In the genomic region with DNA sequence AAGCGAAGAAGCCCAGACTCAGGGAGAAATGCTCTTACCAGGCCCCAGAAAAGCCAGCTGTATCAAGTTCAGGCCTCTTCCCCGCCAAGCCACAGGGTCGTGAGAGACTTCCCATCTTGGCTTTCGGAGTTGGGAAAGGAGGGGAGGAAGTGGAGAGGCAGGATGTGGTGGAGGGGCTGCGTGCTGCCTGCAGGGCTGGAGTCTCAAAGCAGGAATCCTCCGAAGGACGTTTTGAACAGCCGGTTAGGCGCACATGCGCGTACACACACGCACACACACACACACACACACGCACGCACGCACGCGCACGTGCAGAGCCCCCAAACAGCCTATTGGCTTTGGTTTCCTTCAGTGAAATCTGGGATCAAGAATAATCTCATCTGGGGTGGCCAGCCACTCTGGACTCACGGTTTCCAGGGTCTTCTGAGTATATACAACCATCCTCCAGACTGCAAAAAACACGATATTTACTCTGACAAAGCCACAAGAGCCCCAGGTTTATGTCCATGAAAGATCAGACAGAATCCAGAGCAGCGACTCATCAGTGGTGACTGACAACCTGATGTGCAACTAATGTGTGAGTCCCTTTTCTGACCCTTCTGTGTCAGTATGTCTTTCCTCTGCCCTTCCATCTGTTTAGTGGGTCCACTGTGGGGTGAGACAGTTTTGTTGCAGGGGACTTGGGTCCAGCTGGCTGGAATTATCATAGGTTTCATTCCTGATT, we compare ENCODE assay signal across 8 cellular contexts.
DNase-seq lines count a peak whose midpoint lies in the region; ATAC-seq and TF ChIP-seq lines count a peak whose summit lies in the region.

No MANE protein-coding gene starts in this region.

- H3K4me1 Mint-ChIP-seq in activated CD4-positive, alpha-beta T cell treated with anti-CD3 and anti-CD28 coated beads for 36 hours: peaks cover 18% of the 10 kb centered on the region
- H3K4me1 Mint-ChIP-seq in activated T-helper 2 cell treated with anti-CD3 and anti-CD28 coated beads, Interferon-gamma antibody, Interleukin-2, Interleukin-4, amounts not matched to agents 10 μg/mL and 5 μg/mL and 100 μg/mL, durations not matched to agents 14 hours and 24 hours and 36 hours (ENCODE audit: low read depth): peaks cover 48% of the 10 kb centered on the region

- WGBS in testis, 2 donors: 45 to 57% methylated on average over 20 to 21 of the region's 21 CpGs

- CTCF ChIA-PET in activated CD4-positive, alpha-beta T cell treated with anti-CD3 and anti-CD28 coated beads for 36 hours (lab: Charles Lee): interaction anchor here (0.6 to 1.7 kb wide), 5 partner anchors 12 to 507 kb away, joined by 3 to 4 read pairs (median 4); no protein-coding TSS in a partner anchor

- TF ChIP-seq POLR2A in testis (IDR thresholded peaks at IDR 0.05): no peak

- no peaks in the 10 kb centered on the region for H3K36me3 ChIP-seq in testis (ENCODE audit: low read depth, missing control alignments)

- H3K4me1 ChIP-seq in testis: peaks cover 6% of the 10 kb centered on the region

- intact Hi-C loops in activated CD4-positive, alpha-beta T cell treated with anti-CD3 and anti-CD28 coated beads for 36 hours (cut with DNase I, micrococcal nuclease): loop anchor here in 1 of 2 experiments (2.0 kb wide), 1 partner anchor 46 kb away; no protein-coding TSS in a partner anchor
- intact Hi-C loops in activated T-helper 2 cell treated with anti-CD3 and anti-CD28 coated beads, Interferon-gamma antibody, Interleukin-2, Interleukin-4, amounts not matched to agents 10 μg/mL and 5 μg/mL and 100 μg/mL, durations not matched to agents 14 hours and 24 hours and 36 hours (cut with micrococcal nuclease): loop anchor here (1.0 to 2.0 kb wide), 3 partner anchors 9 to 172 kb away; a partner anchor contains a TSS
- intact Hi-C loops in testis (cut with DNase I; ENCODE audit: low total_unique reads): no loop called here

- H3K9me3 ChIP-seq in testis: no peaks in the 10 kb centered on the region

- ATAC-seq in activated CD4-positive, alpha-beta T cell treated with anti-CD3 and anti-CD28 coated beads for 36 hours: peak; percentile 73

- H3K4me3 Mint-ChIP-seq in activated CD4-positive, alpha-beta T cell treated with anti-CD3 and anti-CD28 coated beads for 36 hours: peak overlapping the region; percentile 28
- H3K4me3 Mint-ChIP-seq in activated T-helper 2 cell treated with anti-CD3 and anti-CD28 coated beads, Interferon-gamma antibody, Interleukin-2, Interleukin-4, amounts not matched to agents 10 μg/mL and 5 μg/mL and 100 μg/mL, durations not matched to agents 14 hours and 24 hours and 36 hours (ENCODE audit: low read depth): peak overlapping the region; percentile 66

- H3K27ac Mint-ChIP-seq in activated CD4-positive, alpha-beta T cell treated with anti-CD3 and anti-CD28 coated beads for 36 hours: peak overlapping the region; percentile 74
- peak overlapping the region; percentile 81 for H3K27ac Mint-ChIP-seq in activated T-helper 2 cell treated with anti-CD3 and anti-CD28 coated beads, Interferon-gamma antibody, Interleukin-2, Interleukin-4, amounts not matched to agents 10 μg/mL and 5 μg/mL and 100 μg/mL, durations not matched to agents 14 hours and 24 hours and 36 hours

- DNase-seq in activated CD4-positive, alpha-beta T cell treated with anti-CD3 and anti-CD28 coated beads for 36 hours: peak; percentile 45
- DNase-seq in activated CD4-positive, alpha-beta T cell treated with anti-CD3 and anti-CD28 coated beads for 4 hours: no peak
- no peak for DNase-seq in activated T-helper 2 cell treated with anti-CD3 and anti-CD28 coated beads, Interferon-gamma antibody, Interleukin-2, Interleukin-4, amounts not matched to agents 10 μg/mL and 5 μg/mL and 100 μg/mL, durations not matched to agents 14 hours and 24 hours and 36 hours (ENCODE audit: low spot score)
- DNase-seq in hepatic stellate cell (ENCODE audit: low spot score) (peak; percentile 65), testis (peak; percentile 47), GM13976 (ENCODE audit: low spot score) (no peak), KG1 (lab: John Stamatoyannopoulos, UW) (no peak), NCI-H2107 treated with DMSO at 0.1 percent for 48 hours (lab: John Stamatoyannopoulos, UW; ENCODE audit: unreplicated experiment) (no peak)

- no peaks in the 10 kb centered on the region for H3K36me3 Mint-ChIP-seq in activated CD4-positive, alpha-beta T cell treated with anti-CD3 and anti-CD28 coated beads for 36 hours (ENCODE audit: low read depth)
- H3K36me3 Mint-ChIP-seq in activated T-helper 2 cell treated with anti-CD3 and anti-CD28 coated beads, Interferon-gamma antibody, Interleukin-2, Interleukin-4, amounts not matched to agents 10 μg/mL and 5 μg/mL and 100 μg/mL, durations not matched to agents 14 hours and 24 hours and 36 hours (ENCODE audit: low read depth): no peaks in the 10 kb centered on the region

- no peak overlapping the region for H3K4me3 ChIP-seq in testis

- POLR2A ChIA-PET in activated CD4-positive, alpha-beta T cell treated with anti-CD3 and anti-CD28 coated beads for 36 hours (lab: Charles Lee): interaction anchor here (0.5 to 0.7 kb wide), 2 partner anchors 31 to 72 kb away, joined by 3 to 4 read pairs; no protein-coding TSS in a partner anchor

- H3K27ac ChIP-seq in testis: no peak overlapping the region

- no peaks in the 10 kb centered on the region for H3K27me3 ChIP-seq in testis

- no peaks in the 10 kb centered on the region for H3K27me3 Mint-ChIP-seq in activated CD4-positive, alpha-beta T cell treated with anti-CD3 and anti-CD28 coated beads for 36 hours
- H3K27me3 Mint-ChIP-seq in activated T-helper 2 cell treated with anti-CD3 and anti-CD28 coated beads, Interferon-gamma antibody, Interleukin-2, Interleukin-4, amounts not matched to agents 10 μg/mL and 5 μg/mL and 100 μg/mL, durations not matched to agents 14 hours and 24 hours and 36 hours (ENCODE audit: low read depth): no peaks in the 10 kb centered on the region

- H3K9me3 Mint-ChIP-seq in activated CD4-positive, alpha-beta T cell treated with anti-CD3 and anti-CD28 coated beads for 36 hours (ENCODE audit: low read depth): no peaks in the 10 kb centered on the region
- H3K9me3 Mint-ChIP-seq in activated T-helper 2 cell treated with anti-CD3 and anti-CD28 coated beads, Interferon-gamma antibody, Interleukin-2, Interleukin-4, amounts not matched to agents 10 μg/mL and 5 μg/mL and 100 μg/mL, durations not matched to agents 14 hours and 24 hours and 36 hours: no peaks in the 10 kb centered on the region

- no peak for TF ChIP-seq CTCF in testis (IDR thresholded peaks at IDR 0.05)
- no peak for TF ChIP-seq CTCF in GM13976 (IDR thresholded peaks at IDR 0.05; ENCODE audit: borderline replicate concordance, control extremely low read depth, extremely low read depth, insufficient read depth, missing control alignments)

- in situ Hi-C loops in GM13976 (cut with MboI; ENCODE audit: low sequenced_read_pairs, unreplicated experiment): no loop called here

Comparison
In these comparisons a context has a peak if more than half of its experiments do, and no peak if none do; other contexts are left out.
1. DNase-seq: peak in activated CD4-positive, alpha-beta T cell treated with anti-CD3 and anti-CD28 coated beads for 36 hours (single experiment), hepatic stellate cell (single experiment) and testis (single experiment); none in activated CD4-positive, alpha-beta T cell treated with anti-CD3 and anti-CD28 coated beads for 4 hours (0 of 2), activated T-helper 2 cell treated with anti-CD3 and anti-CD28 coated beads, Interferon-gamma antibody, Interleukin-2, Interleukin-4, amounts not matched to agents 10 μg/mL and 5 μg/mL and 100 μg/mL, durations not matched to agents 14 hours and 24 hours and 36 hours (single experiment), GM13976 (single experiment), KG1 (single experiment) and NCI-H2107 treated with DMSO at 0.1 percent for 48 hours (single experiment).